In genomic region chr5:58341485-58341884, GRCh38 we compare ENCODE assay signal across 29 cellular contexts.
"Had no signal": no experiment of that assay in that cellular context is flagged by ENCODE, and none has a peak within 500 bp of the region (broad histone marks: within the 10 kb centered on the region; RNA-seq: fewer than 3 reads in every experiment).

No MANE protein-coding gene starts in this region.

- H3K27me3 Mint-ChIP-seq: activated CD4-positive, alpha-beta memory T cell treated with anti-CD3 and anti-CD28 coated beads, Interleukin-2, amount 10 ng/mL, durations not matched to agents 7 days and 5 days; activated CD4-positive, alpha-beta T cell treated with anti-CD3 and anti-CD28 coated beads, Interleukin-2, amount 10 ng/mL, durations not matched to agents 7 days and 5 days; brain; dendritic cell treated with granulocyte-macrophage colony-stimulating factor and Interleukin-4, amounts not matched to agents 40 ng/mL and 50 ng/mL, for 4 days had no signal

- H3K4me1 Mint-ChIP-seq: activated CD4-positive, alpha-beta memory T cell treated with anti-CD3 and anti-CD28 coated beads, Interleukin-2, amount 10 ng/mL, durations not matched to agents 7 days and 5 days; activated CD4-positive, alpha-beta T cell treated with anti-CD3 and anti-CD28 coated beads, Interleukin-2, amount 10 ng/mL, durations not matched to agents 7 days and 5 days; activated T-helper 17 cell treated with anti-CD3 and anti-CD28 coated beads, Interleukin-2, amount 50 U/mL, for 72 hours; brain had no signal

- DNase-seq: activated CD4-positive, alpha-beta memory T cell treated with anti-CD3 and anti-CD28 coated beads, Interleukin-2, amount 10 ng/mL, durations not matched to agents 7 days and 5 days; activated CD4-positive, alpha-beta T cell treated with anti-CD3 and anti-CD28 coated beads for 1 hour; activated CD4-positive, alpha-beta T cell treated with anti-CD3 and anti-CD28 coated beads for 4 hours; activated CD4-positive, alpha-beta T cell treated with anti-CD3 and anti-CD28 coated beads, Interleukin-2, amount 10 ng/mL, durations not matched to agents 7 days and 5 days; activated CD4-positive, alpha-beta T cell treated with anti-CD3 and anti-CD28 coated beads, Interleukin-2, amount 50 U/mL, for 4 hours; activated effector memory CD4-positive, alpha-beta T cell treated with Interleukin-2 at 50 U/mL for 16 hours; activated gamma-delta T cell treated with Interleukin-2 at 50 U/mL for 16 hours; activated naive CD4-positive, alpha-beta T cell treated with anti-CD3 and anti-CD28 coated beads, Interleukin-2, amount 50 U/mL, for 16 hours; activated naive CD4-positive, alpha-beta T cell treated with Interleukin-2 at 50 U/mL for 16 hours; activated T-cell treated with anti-CD3 and anti-CD28 coated beads, Interleukin-2, amount 50 U/mL, for 4 hours; adrenal gland; central memory CD4-positive, alpha-beta T cell; cerebellar nuclear complex; dorsolateral prefrontal cortex; effector memory CD4-positive, alpha-beta T cell; endodermal cell; foreskin keratinocyte; heart right ventricle; T-helper 2 cell had no signal

- H3K4me3 ChIP-seq: adrenal gland, ascending aorta, breast epithelium, cardiac muscle cell, coronary artery, dorsolateral prefrontal cortex, esophagus muscularis mucosa, gastroesophageal sphincter, heart right ventricle had no signal

- H3K9me3 Mint-ChIP-seq: activated CD4-positive, alpha-beta memory T cell treated with anti-CD3 and anti-CD28 coated beads, Interleukin-2, amount 10 ng/mL, durations not matched to agents 7 days and 5 days; activated CD4-positive, alpha-beta T cell treated with anti-CD3 and anti-CD28 coated beads, Interleukin-2, amount 10 ng/mL, durations not matched to agents 7 days and 5 days; activated T-cell treated with anti-CD3 and anti-CD28 coated beads, Interleukin-2, amount 50 U/mL, for 4 hours; activated T-helper 17 cell treated with anti-CD3 and anti-CD28 coated beads, Interleukin-2, amount 50 U/mL, for 72 hours; endodermal cell had no signal

- H3K36me3 Mint-ChIP-seq: activated naive CD8-positive, alpha-beta T cell; brain had no signal

- H3K4me3 Mint-ChIP-seq: activated CD4-positive, alpha-beta memory T cell treated with anti-CD3 and anti-CD28 coated beads, Interleukin-2, amount 10 ng/mL, durations not matched to agents 7 days and 5 days; activated CD4-positive, alpha-beta T cell treated with anti-CD3 and anti-CD28 coated beads, Interleukin-2, amount 10 ng/mL, durations not matched to agents 7 days and 5 days; activated naive CD8-positive, alpha-beta T cell; activated T-cell treated with anti-CD3 and anti-CD28 coated beads, Interleukin-2, amount 50 U/mL, for 4 hours; activated T-helper 17 cell treated with anti-CD3 and anti-CD28 coated beads, Interleukin-2, amount 50 U/mL, for 72 hours; brain; dendritic cell treated with granulocyte-macrophage colony-stimulating factor and Interleukin-4, amounts not matched to agents 40 ng/mL and 50 ng/mL, for 4 days; endodermal cell had no signal

- H3K27ac Mint-ChIP-seq: activated CD4-positive, alpha-beta memory T cell treated with anti-CD3 and anti-CD28 coated beads, Interleukin-2, amount 10 ng/mL, durations not matched to agents 7 days and 5 days; activated CD4-positive, alpha-beta T cell treated with anti-CD3 and anti-CD28 coated beads, Interleukin-2, amount 10 ng/mL, durations not matched to agents 7 days and 5 days; activated naive CD8-positive, alpha-beta T cell; activated T-helper 17 cell treated with anti-CD3 and anti-CD28 coated beads, Interleukin-2, amount 50 U/mL, for 72 hours; brain; dendritic cell treated with granulocyte-macrophage colony-stimulating factor and Interleukin-4, amounts not matched to agents 40 ng/mL and 50 ng/mL, for 4 days; endodermal cell had no signal
